26 cellular contexts compared by ENCODE assay signal in the genomic region with DNA sequence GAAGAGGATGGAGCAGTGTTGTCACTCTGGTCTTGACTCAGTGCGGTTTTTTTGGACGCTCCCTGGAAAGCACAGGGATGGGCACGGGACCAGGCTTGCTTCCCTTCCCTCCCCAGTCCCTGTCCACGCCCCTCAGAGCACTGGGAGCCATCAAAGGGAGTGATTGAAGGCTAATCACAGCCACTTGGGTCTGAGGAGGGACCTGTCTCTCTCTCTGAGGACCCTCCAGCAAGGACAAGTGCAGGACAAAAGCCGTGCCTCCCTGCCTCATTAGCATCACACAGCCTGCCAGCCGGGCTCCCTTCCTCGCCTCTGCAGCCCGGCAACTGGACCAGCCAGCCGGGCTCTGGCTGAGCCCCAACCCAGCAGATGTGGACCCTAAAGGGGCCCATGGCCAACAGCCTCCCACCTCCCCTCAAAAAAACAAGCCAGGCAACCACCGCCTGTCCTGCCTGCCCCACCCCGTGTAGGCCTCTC. TPM values are rescaled to one million over a fixed set of nuclear protein-coding genes. Genes with fewer than 3 reads are reported as not detected.
A peak's percentile ranks its signal among the peaks of the same experiment; 100 is the strongest.
DNase-seq lines count a peak whose midpoint lies in the region; FAIRE-seq and TF ChIP-seq lines count a peak whose summit lies in the region.
"Had no signal": no experiment of that assay in that cellular context is flagged by ENCODE, and none has a peak within 500 bp of the region (broad histone marks: within the 10 kb centered on the region; RNA-seq: fewer than 3 reads in every experiment).

No MANE protein-coding gene starts in this region.

- peak; percentile 65 for DNase-seq in HT1080 (ENCODE audit: low read depth)
- no peak for DNase-seq in astrocyte (ENCODE audit: low read depth)
- peak; percentile 56 for DNase-seq in spleen
- DNase-seq in inferior parietal cortex (ENCODE audit: extremely low spot score): no peak
- no peak for DNase-seq in GM13977 (ENCODE audit: low spot score)
- no peak for DNase-seq in type B pancreatic cell (ENCODE audit: extremely low spot score, unreplicated experiment)
- DNase-seq: activated CD4-positive, CD25-positive, alpha-beta regulatory T cell; activated gamma-delta T cell treated with Interleukin-2 at 50 U/mL for 16 hours; activated T-cell treated with anti-CD3 and anti-CD28 coated beads for 4 hours; AML-193; brain microvascular endothelial cell; CD8-positive, alpha-beta T cell; mucosa of descending colon; NCI-H526 treated with DMSO at 0.1 percent for 48 hours; T-helper 9 cell had no signal

- peaks cover 2% of the 10 kb centered on the region for H3K9me3 Mint-ChIP-seq in astrocyte (ENCODE audit: unreplicated experiment)
- H3K9me3 Mint-ChIP-seq in type B pancreatic cell: no peaks in the 10 kb centered on the region
- H3K9me3 Mint-ChIP-seq: activated CD4-positive, alpha-beta memory T cell treated with anti-CD3 and anti-CD28 coated beads for 36 hours; CD8-positive, alpha-beta T cell; stimulated activated memory B cell treated with anti-CD40 and anti-IgM and Interleukin-4, amounts not matched to agents 10 μg/mL and 1 μg/mL and 100 μg/mL, for 72 hours had no signal

- no peak overlapping the region for H3K4me3 ChIP-seq in astrocyte (ENCODE audit: insufficient read depth, low read depth, low read length)
- peak overlapping the region; percentile 32; the same call in 1 of the 2 replicates for H3K4me3 ChIP-seq in iPS-18c (ENCODE audit: insufficient read depth, low read depth, low read length)
- no peak overlapping the region for H3K4me3 ChIP-seq in spleen
- H3K4me3 ChIP-seq: mucosa of descending colon, prostate gland had no signal

- peaks cover 3% of the 10 kb centered on the region for H3K4me1 Mint-ChIP-seq in astrocyte (ENCODE audit: low read depth, unreplicated experiment)
- H3K4me1 Mint-ChIP-seq in type B pancreatic cell (ENCODE audit: unreplicated experiment): no peaks in the 10 kb centered on the region

- H3K9me3 ChIP-seq in astrocyte (ENCODE audit: insufficient read depth, low read depth, low read length): no peaks in the 10 kb centered on the region
- H3K9me3 ChIP-seq in iPS-18c (ENCODE audit: control insufficient read depth, insufficient read depth, low read length): no peaks in the 10 kb centered on the region
- no peaks in the 10 kb centered on the region for H3K9me3 ChIP-seq in spleen
- H3K9me3 ChIP-seq: mucosa of descending colon, prostate gland had no signal

- H3K36me3 ChIP-seq in astrocyte (ENCODE audit: insufficient read depth, low read length) (no peaks in the 10 kb centered on the region), spleen (no peaks in the 10 kb centered on the region)
- H3K36me3 ChIP-seq: brain microvascular endothelial cell, prostate gland had no signal

- no peaks in the 10 kb centered on the region for H3K27me3 ChIP-seq in astrocyte (ENCODE audit: insufficient read depth, low read length)
- peaks cover 0 to 50% (median 0%) of the 10 kb centered on the region in 7 donors for H3K27me3 ChIP-seq in spleen (replicated peaks in 1 of 7)
- H3K27me3 ChIP-seq: brain microvascular endothelial cell had no signal

- H3K4me3 Mint-ChIP-seq in astrocyte (ENCODE audit: unreplicated experiment): no peak overlapping the region
- H3K4me3 Mint-ChIP-seq in type B pancreatic cell: no peak overlapping the region
- H3K4me3 Mint-ChIP-seq: activated CD4-positive, alpha-beta memory T cell treated with anti-CD3 and anti-CD28 coated beads for 36 hours; CD8-positive, alpha-beta T cell; stimulated activated memory B cell treated with anti-CD40 and anti-IgM and Interleukin-4, amounts not matched to agents 10 μg/mL and 1 μg/mL and 100 μg/mL, for 72 hours had no signal

- no peak overlapping the region for H3K27ac Mint-ChIP-seq in astrocyte (ENCODE audit: unreplicated experiment)
- H3K27ac Mint-ChIP-seq in type B pancreatic cell: no peak overlapping the region
- H3K27ac Mint-ChIP-seq: activated CD4-positive, alpha-beta memory T cell treated with anti-CD3 and anti-CD28 coated beads for 36 hours; CD8-positive, alpha-beta T cell; stimulated activated memory B cell treated with anti-CD40 and anti-IgM and Interleukin-4, amounts not matched to agents 10 μg/mL and 1 μg/mL and 100 μg/mL, for 72 hours had no signal

- H2AFZ ChIP-seq in astrocyte (ENCODE audit: low read depth, low read length): no peak overlapping the region

- H3K9ac ChIP-seq in astrocyte (ENCODE audit: low read length): no peak overlapping the region
- H3K9ac ChIP-seq: KMS-11 had no signal

- no peak for FAIRE-seq in astrocyte (lab: Jason Lieb, UNC)
- FAIRE-seq: colon, H54, islet of Langerhans had no signal

- intact Hi-C loops in spleen (cut with DNase I; ENCODE audit: low total_unique reads): no loop called here

- H3K27ac ChIP-seq in astrocyte (ENCODE audit: low read depth, low read length) (no peak overlapping the region), spleen (no peak overlapping the region)
- H3K27ac ChIP-seq: brain microvascular endothelial cell, KMS-11, prostate gland had no signal

- H3K4me1 ChIP-seq in astrocyte (ENCODE audit: insufficient read depth, low read length): peaks cover 8% of the 10 kb centered on the region
- peaks cover 0 to 14% (median 11%) of the 10 kb centered on the region in 6 donors for H3K4me1 ChIP-seq in spleen
- H3K4me1 ChIP-seq: prostate gland had no signal

- TF ChIP-seq CTCF in astrocyte (IDR thresholded peaks at IDR 0.05; ENCODE audit: insufficient read depth, low read depth, low read length) (no peak), spleen (IDR thresholded peaks at IDR 0.05 in 8 of 11, conservative IDR thresholded peaks at IDR 0.05 in 3 of 11) (no peak), GM13977 (IDR thresholded peaks at IDR 0.05; ENCODE audit: extremely low read depth, insufficient read depth, missing control alignments) (no peak), type B pancreatic cell (conservative IDR thresholded peaks at IDR 0.05) (no peak)

- TF ChIP-seq POLR2A in spleen (IDR thresholded peaks at IDR 0.05): no peak

- peaks cover 37% of the 10 kb centered on the region for H3K27me3 Mint-ChIP-seq in astrocyte (ENCODE audit: low read depth, unreplicated experiment)
- H3K27me3 Mint-ChIP-seq in type B pancreatic cell: peaks cover 73% of the 10 kb centered on the region

- no peaks in the 10 kb centered on the region for H3K79me2 ChIP-seq in astrocyte (ENCODE audit: insufficient read depth, low read length)

- 61 to 83% (median 77%) methylated on average over 10 to 11 of the region's 11 CpGs for WGBS in spleen, 5 donors

- no peaks in the 10 kb centered on the region for H4K20me1 ChIP-seq in astrocyte (ENCODE audit: insufficient read depth, low read length)

- H3K36me3 Mint-ChIP-seq in astrocyte (ENCODE audit: low read depth, unreplicated experiment) (no peaks in the 10 kb centered on the region), type B pancreatic cell (no peaks in the 10 kb centered on the region)
- H3K36me3 Mint-ChIP-seq: activated CD4-positive, alpha-beta memory T cell treated with anti-CD3 and anti-CD28 coated beads for 36 hours; CD8-positive, alpha-beta T cell; stimulated activated memory B cell treated with anti-CD40 and anti-IgM and Interleukin-4, amounts not matched to agents 10 μg/mL and 1 μg/mL and 100 μg/mL, for 72 hours had no signal

- H3K4me2 ChIP-seq in astrocyte (ENCODE audit: low read length): peak overlapping the region; percentile 15
- H3K4me2 ChIP-seq: KMS-11 had no signal

- in situ Hi-C loops in GM13977 (cut with MboI; ENCODE audit: low pct_unique_long_range_greater_than_20kb, low sequenced_read_pairs, unreplicated experiment): no loop called here

RNA-seq across cellular contexts. Expression of a gene that starts 18.6 kb away (rescaled TPM):
- total RNA-seq in HT1080 (2014; rRNA removed; shearing (Covaris generic)): not detected in 2 replicates
- not detected in 2 replicates for polyA plus RNA-seq in HT1080 (2015; cell fraction: cytosol; rRNA removed)
- not detected in 2 replicates for polyA plus RNA-seq in HT1080 (2015; cell fraction: nucleus; rRNA removed)
- total RNA-seq in astrocyte (0.34 TPM in 1 of 2 replicates, not detected in the other), spleen (10 to 100 TPM in 1 of 7 donors, 1 to 10 TPM in 5, under 1 TPM in 1; 0.76 to 11.0 (median 4.0) TPM), type B pancreatic cell (ENCODE audit: low replicate concordance) (not detected in 2 replicates)
- polyA plus RNA-seq in spleen: 1 to 10 TPM in 1 of 3 donors, under 1 TPM in 2; 0.22 to 8.3 (median 0.41) TPM
- total RNA-seq: activated CD4-positive, alpha-beta memory T cell treated with anti-CD3 and anti-CD28 coated beads for 36 hours; CD8-positive, alpha-beta T cell; skeletal muscle tissue; temporal lobe had no signal
- polyA plus RNA-seq: neural cell had no signal

RNA-seq across cellular contexts. Expression of a gene that starts 23.6 kb away (rescaled TPM):
- total RNA-seq in HT1080 (2014; rRNA removed; shearing (Covaris generic)): 0.03 and 0.10 TPM in 2 replicates
- polyA plus RNA-seq in HT1080 (2015; cell fraction: cytosol; rRNA removed): 0.09 and 0.15 TPM in 2 replicates
- polyA plus RNA-seq in HT1080 (2015; cell fraction: nucleus; rRNA removed): 0.07 TPM in 1 of 2 replicates, not detected in the other
- total RNA-seq in astrocyte: 0.14 and 0.17 TPM in 2 replicates
- total RNA-seq in spleen: 10 to 100 TPM; 12.9 to 24.5 (median 16.0) TPM
- 10 to 100 TPM in 1 of 3 donors, 1 to 10 TPM in 2; 2.9 to 12.1 (median 4.4) TPM for polyA plus RNA-seq in spleen
- not detected in 2 replicates for total RNA-seq in type B pancreatic cell (ENCODE audit: low replicate concordance)
- total RNA-seq: CD8-positive, alpha-beta T cell had no signal
- polyA plus RNA-seq: neural cell had no signal

Comparison
In these comparisons a context has a peak if more than half of its experiments do, and no peak if none do; other contexts are left out.
1. DNase-seq: peak in HT1080 (single experiment) and spleen (single experiment); none in astrocyte (single experiment), inferior parietal cortex (single experiment), GM13977 (single experiment) and type B pancreatic cell (single experiment).
2. RNA of a gene that starts 23.6 kb away (total RNA-seq): 12.9 to 24.5 TPM in spleen; 0.14 to 0.17 TPM in astrocyte, 0.03 to 0.10 TPM in HT1080 and not detected in type B pancreatic cell; every median in the first group is over 10 times any median in the second.